Comparison of ENCODE assay signal across 22 cellular contexts in genomic region chr12:98217257-98217656, GRCh38.
"Had no signal": no experiment of that assay in that cellular context is flagged by ENCODE, and none has a peak within 500 bp of the region (broad histone marks: within the 10 kb centered on the region; RNA-seq: fewer than 3 reads in every experiment).

No MANE protein-coding gene starts in this region.

- ATAC-seq: activated CD8-positive, alpha-beta T cell treated with anti-CD3 and anti-CD28 coated beads for 36 hours; activated T-cell treated with anti-CD3 and anti-CD28 coated beads, Interleukin-2, amount 50 U/mL, for 4 hours; activated T-helper 17 cell treated with anti-CD3 and anti-CD28 coated beads, Interleukin-2, amount 50 U/mL, for 72 hours; esophagus mucosa had no signal

- DNase-seq: activated CD4-positive, alpha-beta T cell treated with anti-CD3 and anti-CD28 coated beads for 1 hour; activated CD4-positive, alpha-beta T cell treated with anti-CD3 and anti-CD28 coated beads for 48 hours; activated CD4-positive, alpha-beta T cell treated with anti-CD3 and anti-CD28 coated beads, Interleukin-2, amount 50 U/mL, for 1 hour; activated CD4-positive, alpha-beta T cell treated with anti-CD3 and anti-CD28 coated beads, Interleukin-2, amount 50 U/mL, for 48 hours; activated CD8-positive, alpha-beta memory T cell treated with anti-CD3 and anti-CD28 coated beads for 24 hours; activated CD8-positive, alpha-beta T cell treated with anti-CD3 and anti-CD28 coated beads for 36 hours; activated effector memory CD4-positive, alpha-beta T cell treated with Interleukin-2 at 50 U/mL for 16 hours; activated gamma-delta T cell treated with Interleukin-2 at 50 U/mL for 16 hours; activated naive CD4-positive, alpha-beta T cell treated with anti-CD3 and anti-CD28 coated beads, Interleukin-2, amount 50 U/mL, for 16 hours; activated naive CD4-positive, alpha-beta T cell treated with Interleukin-2 at 50 U/mL for 16 hours; activated T-cell treated with anti-CD3 and anti-CD28 coated beads, Interleukin-2, amount 50 U/mL, for 4 hours; amniotic stem cell; anterior cingulate cortex; brain microvascular endothelial cell; dorsolateral prefrontal cortex; effector memory CD4-positive, alpha-beta T cell; endodermal cell; foreskin fibroblast; head of caudate nucleus; T-helper 2 cell had no signal
